ENCODE assay signal across 18 cellular contexts in the genomic region with DNA sequence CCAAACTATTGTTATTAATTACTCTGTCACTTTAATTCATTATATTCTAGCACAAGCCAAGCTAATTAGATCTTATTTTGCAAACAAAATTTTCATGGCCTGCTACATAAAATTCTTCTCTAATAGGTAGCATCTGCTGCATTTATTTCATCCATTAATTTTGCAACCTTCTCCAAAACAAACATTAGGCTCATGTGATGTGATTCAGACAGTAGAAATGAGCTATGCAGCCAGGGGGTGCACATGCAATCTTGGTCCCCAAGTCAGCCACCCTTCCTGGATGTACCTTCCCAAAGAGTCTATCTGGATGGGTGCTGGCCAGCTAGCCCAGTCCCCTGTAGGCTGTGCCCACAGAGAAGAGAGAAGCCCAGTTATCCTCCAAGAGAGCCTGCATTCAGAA.
"Had no signal": no experiment of that assay in that cellular context is flagged by ENCODE, and none has a peak within 500 bp of the region (broad histone marks: within the 10 kb centered on the region; RNA-seq: fewer than 3 reads in every experiment).

No MANE protein-coding gene starts in this region.

- H3K27me3 ChIP-seq: thyroid gland had no signal

- H3K9me3 ChIP-seq: thyroid gland had no signal

- ATAC-seq: activated CD4-positive, alpha-beta T cell treated with anti-CD3 and anti-CD28 coated beads for 36 hours; activated CD8-positive, alpha-beta memory T cell treated with anti-CD3 and anti-CD28 coated beads, Interleukin-2, amount 10 ng/mL, durations not matched to agents 7 days and 5 days; activated T-helper 17 cell treated with anti-CD3 and anti-CD28 coated beads, Interleukin-2, amount 50 U/mL, for 72 hours; WTC11 had no signal

- H3K4me1 ChIP-seq: thyroid gland had no signal

- H3K4me3 ChIP-seq: thyroid gland had no signal

- DNase-seq: activated CD4-positive, alpha-beta memory T cell treated with anti-CD3 and anti-CD28 coated beads for 36 hours; activated CD4-positive, alpha-beta T cell treated with anti-CD3 and anti-CD28 coated beads for 36 hours; activated CD8-positive, alpha-beta memory T cell treated with anti-CD3 and anti-CD28 coated beads, Interleukin-2, amount 10 ng/mL, durations not matched to agents 7 days and 5 days; activated naive CD4-positive, alpha-beta T cell treated with Interleukin-2 at 50 U/mL for 16 hours; activated T-cell treated with anti-CD3 and anti-CD28 coated beads, Interleukin-2, amount 50 U/mL, for 1 hour; anterior cingulate cortex; cortex of kidney; foreskin melanocyte; hypothalamus; nephron progenitor cell; nucleus accumbens; posterior cingulate gyrus; stimulated activated CD4-positive, alpha-beta T cell treated with anti-CD3 and anti-CD28 coated beads, Interleukin-12 subunit alpha, Interleukin-12 subunit beta, amount 100 ng/mL, for 4 hours; stimulated activated CD4-positive, alpha-beta T cell treated with anti-CD3 and anti-CD28 coated beads, Interleukin-1b, Interleukin-23, amount 100 ng/mL, for 48 hours; stimulated activated naive CD4-positive, alpha-beta T cell treated with Interleukin-2 at 50 U/mL for 16 hours; thyroid gland had no signal

- H3K36me3 ChIP-seq: thyroid gland had no signal

- H3K27ac ChIP-seq: thyroid gland had no signal
